ENCODE assay signal across 10 cellular contexts in the genomic region with DNA sequence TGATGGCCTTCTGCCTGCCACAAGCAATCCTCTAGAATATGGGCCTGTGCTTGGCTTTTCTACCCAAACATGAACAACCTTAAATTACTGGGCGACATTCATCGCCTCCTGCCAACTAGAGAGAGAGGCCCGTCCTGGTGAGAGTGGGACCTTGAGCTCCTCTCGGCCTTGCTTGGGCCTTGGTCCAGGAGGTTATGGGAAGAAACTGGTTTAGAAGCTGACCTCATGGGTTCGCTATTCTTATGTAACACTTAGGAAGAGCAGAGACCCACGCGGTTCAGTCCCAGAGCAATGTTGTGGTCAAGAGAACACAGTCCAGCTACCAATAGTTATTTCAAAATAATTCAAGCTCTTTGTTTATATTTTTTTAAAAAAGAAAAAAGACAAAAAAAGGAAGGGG.
DNase-seq lines count a peak whose midpoint lies in the region; ATAC-seq and TF ChIP-seq lines count a peak whose summit lies in the region.
"Had no signal": no experiment of that assay in that cellular context is flagged by ENCODE, and none has a peak within 500 bp of the region (broad histone marks: within the 10 kb centered on the region; RNA-seq: fewer than 3 reads in every experiment).

No MANE protein-coding gene starts in this region.

- H3K27ac ChIP-seq in upper lobe of right lung, result peak overlapping the region; percentile 63

- DNase-seq in amniotic epithelial cell (ENCODE audit: low read depth) (peak; percentile 94), foreskin fibroblast (peak; percentile 40 to 42), myocyte (ENCODE audit: low read depth) (peak; percentile 74), upper lobe of right lung (no peak), NCI-H748 treated with DMSO at 0.1 percent for 48 hours (lab: John Stamatoyannopoulos, UW) (no peak), GM10266 (ENCODE audit: extremely low spot score) (no peak), cerebellum (ENCODE audit: low spot score) (no peak)
- DNase-seq: activated naive CD8-positive, alpha-beta T cell treated with anti-CD3 and anti-CD28 coated beads, Interleukin-2, amount 50 U/mL, for 24 hours; NCI-H2171 had no signal

- no peak overlapping the region for H3K4me3 ChIP-seq in foreskin fibroblast (ENCODE audit: low read depth in 1 of 2, low read length in 2 of 2)
- H3K4me3 ChIP-seq in upper lobe of right lung, result no peak overlapping the region

- no peaks in the 10 kb centered on the region for H3K4me1 ChIP-seq in upper lobe of right lung

- peak; percentile 56 for ATAC-seq in upper lobe of right lung
- ATAC-seq: activated naive CD8-positive, alpha-beta T cell treated with anti-CD3 and anti-CD28 coated beads, Interleukin-2, amount 50 U/mL, for 24 hours; HCT116 had no signal

- H3K9me3 ChIP-seq in upper lobe of right lung, result no peaks in the 10 kb centered on the region

- H3K27me3 ChIP-seq in upper lobe of right lung, result no peaks in the 10 kb centered on the region

- intact Hi-C loops in upper lobe of right lung (cut with DNase I), result no loop called here

- TF ChIP-seq CTCF in foreskin fibroblast (IDR thresholded peaks at IDR 0.05; ENCODE audit: low read depth, low read length) (no peak), upper lobe of right lung (IDR thresholded peaks at IDR 0.05) (no peak), GM10266 (IDR thresholded peaks at IDR 0.05; ENCODE audit: control insufficient read depth, insufficient read depth, low read depth, missing control alignments) (no peak)

- H3K36me3 ChIP-seq in upper lobe of right lung, result no peaks in the 10 kb centered on the region

Comparison
In these comparisons a context has a peak if more than half of its experiments do, and no peak if none do; other contexts are left out.
1. DNase-seq: peak in amniotic epithelial cell (single experiment), foreskin fibroblast (2 of 2) and myocyte (single experiment); none in upper lobe of right lung (single experiment), NCI-H748 treated with DMSO at 0.1 percent for 48 hours (single experiment), GM10266 (single experiment) and cerebellum (single experiment).